Comparison of ENCODE assay signal across 1 cellular context in genomic region chr7:137395425-137395824, GRCh38.
TF ChIP-seq lines count a peak whose summit lies in the region.

No MANE protein-coding gene starts in this region.

TF ChIP-seq in HepG2, 621 proteins besides CTCF, POLR2A, EP300 and RAD21:
- TF ChIP-seq AFF4 (CRISPR knock-in tag; IDR thresholded peaks at IDR 0.05), result no peak
- no peak for TF ChIP-seq ZNF709 (CRISPR knock-in tag; IDR thresholded peaks at IDR 0.05)
- no peak for TF ChIP-seq ZNF839 (CRISPR knock-in tag; IDR thresholded peaks at IDR 0.05; ENCODE audit: borderline replicate concordance)
- no peak for TF ChIP-seq ZFAT (CRISPR knock-in tag; conservative IDR thresholded peaks at IDR 0.05)
- TF ChIP-seq KLF15 (CRISPR knock-in tag; IDR thresholded peaks at IDR 0.05; ENCODE audit: borderline replicate concordance), result no peak
- TF ChIP-seq AHR (CRISPR knock-in tag; IDR thresholded peaks at IDR 0.05), result no peak
- no peak for TF ChIP-seq SP140L (CRISPR knock-in tag; IDR thresholded peaks at IDR 0.05; ENCODE audit: borderline replicate concordance)
- TF ChIP-seq ZNF496 (CRISPR knock-in tag; IDR thresholded peaks at IDR 0.05; ENCODE audit: insufficient replicate concordance), result no peak
- no peak for TF ChIP-seq HMGA1 (CRISPR knock-in tag; conservative IDR thresholded peaks at IDR 0.05)
- TF ChIP-seq CENPX (CRISPR knock-in tag; IDR thresholded peaks at IDR 0.05), result no peak
- TF ChIP-seq ZGPAT (CRISPR knock-in tag; IDR thresholded peaks at IDR 0.05), result no peak
- no peak for TF ChIP-seq EHMT2 (IDR thresholded peaks at IDR 0.05; ENCODE audit: borderline replicate concordance, low read depth, low read length)
- TF ChIP-seq MLXIP (CRISPR knock-in tag; IDR thresholded peaks at IDR 0.05; ENCODE audit: borderline replicate concordance), result no peak
- TF ChIP-seq PRDM10 (CRISPR knock-in tag; IDR thresholded peaks at IDR 0.05; ENCODE audit: low read depth), result no peak
- no peak for TF ChIP-seq ZNF354B (CRISPR knock-in tag; IDR thresholded peaks at IDR 0.05)
- no peak for TF ChIP-seq ZNF607 (CRISPR knock-in tag; IDR thresholded peaks at IDR 0.05; ENCODE audit: borderline replicate concordance)
- no peak for TF ChIP-seq ZNF850 (CRISPR knock-in tag; conservative IDR thresholded peaks at IDR 0.05)
- TF ChIP-seq PLSCR1 (CRISPR knock-in tag; IDR thresholded peaks at IDR 0.05; ENCODE audit: borderline replicate concordance), result no peak
- no peak for TF ChIP-seq MXD3 (CRISPR knock-in tag; IDR thresholded peaks at IDR 0.05)
- TF ChIP-seq ZNF350 (CRISPR knock-in tag; IDR thresholded peaks at IDR 0.05; ENCODE audit: borderline replicate concordance, low read depth), result no peak
TF ChIP-seq in HepG2: peak in this region for 0.
